Comparison of ENCODE assay signal across 8 cellular contexts in genomic region chr14:21475767-21476525, GRCh38. TPM values are rescaled to one million over a fixed set of nuclear protein-coding genes. Genes with fewer than 3 reads are reported as not detected.
DNase-seq lines count a peak whose midpoint lies in the region; ATAC-seq and TF ChIP-seq lines count a peak whose summit lies in the region.

No MANE protein-coding gene starts in this region.

- peaks cover 21% of the 10 kb centered on the region for H3K36me3 Mint-ChIP-seq in activated CD4-positive, alpha-beta T cell treated with anti-CD3 and anti-CD28 coated beads for 36 hours (ENCODE audit: low read depth)
- H3K36me3 Mint-ChIP-seq in activated naive CD8-positive, alpha-beta T cell treated with anti-CD3 and anti-CD28 coated beads for 36 hours = peaks cover 11% of the 10 kb centered on the region

- H3K4me3 ChIP-seq in kidney epithelial cell (ENCODE audit: low read depth, low read length) (peak overlapping the region; percentile 100), thoracic aorta (peak overlapping the region; percentile 99)

- H3K4me1 Mint-ChIP-seq in activated CD4-positive, alpha-beta T cell treated with anti-CD3 and anti-CD28 coated beads for 36 hours = peaks cover 22% of the 10 kb centered on the region
- H3K4me1 Mint-ChIP-seq in activated naive CD8-positive, alpha-beta T cell treated with anti-CD3 and anti-CD28 coated beads for 36 hours = peaks cover 21% of the 10 kb centered on the region

- intact Hi-C loops in activated CD4-positive, alpha-beta T cell treated with anti-CD3 and anti-CD28 coated beads for 36 hours (cut with DNase I, micrococcal nuclease) = loop anchor here in 1 of 2 experiments (1.0 to 5.0 kb wide), 5 partner anchors 39 to 1443 kb away; partner anchors contain the start of gene RBM23

- H3K27ac ChIP-seq in thoracic aorta = peak overlapping the region; percentile 69 to 82

- peak overlapping the region; percentile 100 for H3K27ac Mint-ChIP-seq in activated CD4-positive, alpha-beta T cell treated with anti-CD3 and anti-CD28 coated beads for 36 hours
- H3K27ac Mint-ChIP-seq in activated naive CD8-positive, alpha-beta T cell treated with anti-CD3 and anti-CD28 coated beads for 36 hours = peak overlapping the region; percentile 97

- H3K4me1 ChIP-seq in thoracic aorta (ENCODE audit: control insufficient read depth in 1 of 2, low read depth in 2 of 2) = peaks cover 17 to 23% of the 10 kb centered on the region in 2 donors

- H3K4me3 Mint-ChIP-seq in activated CD4-positive, alpha-beta T cell treated with anti-CD3 and anti-CD28 coated beads for 36 hours = peak overlapping the region; percentile 99
- peak overlapping the region; percentile 100 for H3K4me3 Mint-ChIP-seq in activated naive CD8-positive, alpha-beta T cell treated with anti-CD3 and anti-CD28 coated beads for 36 hours

- H3K27me3 Mint-ChIP-seq in activated CD4-positive, alpha-beta T cell treated with anti-CD3 and anti-CD28 coated beads for 36 hours = no peaks in the 10 kb centered on the region
- no peaks in the 10 kb centered on the region for H3K27me3 Mint-ChIP-seq in activated naive CD8-positive, alpha-beta T cell treated with anti-CD3 and anti-CD28 coated beads for 36 hours

- H3K9me3 Mint-ChIP-seq in activated CD4-positive, alpha-beta T cell treated with anti-CD3 and anti-CD28 coated beads for 36 hours (ENCODE audit: low read depth) = no peaks in the 10 kb centered on the region
- H3K9me3 Mint-ChIP-seq in activated naive CD8-positive, alpha-beta T cell treated with anti-CD3 and anti-CD28 coated beads for 36 hours = no peaks in the 10 kb centered on the region

- POLR2A ChIA-PET in activated CD4-positive, alpha-beta T cell treated with anti-CD3 and anti-CD28 coated beads for 36 hours (lab: Charles Lee) = interaction anchor here (0.9 to 2.5 kb wide), 4 partner anchors 20 to 37 kb away, joined by 3 to 15 read pairs (median 6); partner anchors contain the start of genes CHD8 and METTL3

- H3K36me3 ChIP-seq in kidney epithelial cell (ENCODE audit: control insufficient read depth, insufficient read depth, low read length) = no peaks in the 10 kb centered on the region
- peaks cover 4% of the 10 kb centered on the region for H3K36me3 ChIP-seq in thoracic aorta

- H3K27me3 ChIP-seq in kidney epithelial cell (ENCODE audit: control insufficient read depth, insufficient read depth, low read length) (no peaks in the 10 kb centered on the region), thoracic aorta (replicated peaks; ENCODE audit: insufficient read depth) (no peaks in the 10 kb centered on the region)

- CTCF ChIA-PET in activated CD4-positive, alpha-beta T cell treated with anti-CD3 and anti-CD28 coated beads for 36 hours (lab: Charles Lee) = interaction anchor here (0.6 to 6.3 kb wide), 15 partner anchors 11 to 165 kb away, joined by 3 to 38 read pairs (median 4); partner anchors contain the start of genes CHD8, METTL3 and SALL2

- no peaks in the 10 kb centered on the region for H3K9me3 ChIP-seq in thoracic aorta

- no peak for DNase-seq in activated CD4-positive, alpha-beta T cell treated with anti-CD3 and anti-CD28 coated beads for 36 hours
- DNase-seq in activated CD4-positive, alpha-beta T cell treated with anti-CD3 and anti-CD28 coated beads for 48 hours = no peak
- DNase-seq in activated naive CD8-positive, alpha-beta T cell treated with anti-CD3 and anti-CD28 coated beads for 36 hours = no peak
- DNase-seq in kidney epithelial cell (ENCODE audit: low read depth) (no peak), thoracic aorta (ENCODE audit: low spot score) (no peak), HK-2 (ENCODE audit: unreplicated experiment) (no peak)

- no peak for ATAC-seq in activated CD4-positive, alpha-beta T cell treated with anti-CD3 and anti-CD28 coated beads for 36 hours
- ATAC-seq in thoracic aorta (ENCODE audit: insufficient number of reproducible peaks, low FRiP score, low read depth) = no peak
- no peak for ATAC-seq in HG02642 (IDR thresholded peaks at IDR 0.05; ENCODE audit: poor library complexity, unreplicated experiment)
- no peak for ATAC-seq in GM21381 (IDR thresholded peaks at IDR 0.05; ENCODE audit: unreplicated experiment)

- TF ChIP-seq CTCF in kidney epithelial cell (IDR thresholded peaks at IDR 0.05; ENCODE audit: insufficient read depth, low read length, poor library complexity, severe bottlenecking) (no peak), thoracic aorta (IDR thresholded peaks at IDR 0.05) (no peak)

RNA-seq across cellular contexts. Expression of gene RAB2B, which starts 0.8 kb away (rescaled TPM):
- 10 to 100 TPM; 21.2 to 22.0 TPM for total RNA-seq in activated CD4-positive, alpha-beta T cell treated with anti-CD3 and anti-CD28 coated beads for 36 hours
- total RNA-seq in activated naive CD8-positive, alpha-beta T cell treated with anti-CD3 and anti-CD28 coated beads for 36 hours = 10 to 100 TPM; 17.3 to 21.0 TPM
- 27.5 and 29.5 TPM in 2 replicates for total RNA-seq in kidney epithelial cell
- 10 to 100 TPM; 19.2 to 29.3 TPM for total RNA-seq in thoracic aorta

RNA-seq across cellular contexts. Expression of gene TOX4, which starts 1.0 kb away (rescaled TPM):
- total RNA-seq in activated CD4-positive, alpha-beta T cell treated with anti-CD3 and anti-CD28 coated beads for 36 hours = 10 to 100 TPM; 79.5 to 85.6 TPM
- 10 to 100 TPM; 76.5 to 78.0 TPM for total RNA-seq in activated naive CD8-positive, alpha-beta T cell treated with anti-CD3 and anti-CD28 coated beads for 36 hours
- 67.4 and 84.5 TPM in 2 replicates for total RNA-seq in kidney epithelial cell
- 10 to 100 TPM; 34.5 to 54.7 TPM for total RNA-seq in thoracic aorta

RNA-seq across cellular contexts. Expression of gene CHD8, which starts 20.0 kb away (rescaled TPM):
- 100 to 1,000 TPM in 1 of 2 experiments, 10 to 100 TPM in 1; 84.3 to 104 TPM for total RNA-seq in activated CD4-positive, alpha-beta T cell treated with anti-CD3 and anti-CD28 coated beads for 36 hours
- 10 to 100 TPM; 78.5 to 86.2 TPM for total RNA-seq in activated naive CD8-positive, alpha-beta T cell treated with anti-CD3 and anti-CD28 coated beads for 36 hours
- total RNA-seq in kidney epithelial cell (60.6 and 88.7 TPM in 2 replicates), thoracic aorta (10 to 100 TPM; 50.5 to 77.2 TPM)

RNA-seq across cellular contexts. Expression of gene METTL3, which starts 35.2 kb away (rescaled TPM):
- 10 to 100 TPM; 64.0 to 67.4 TPM for total RNA-seq in activated CD4-positive, alpha-beta T cell treated with anti-CD3 and anti-CD28 coated beads for 36 hours
- 10 to 100 TPM; 52.2 to 54.2 TPM for total RNA-seq in activated naive CD8-positive, alpha-beta T cell treated with anti-CD3 and anti-CD28 coated beads for 36 hours
- total RNA-seq in kidney epithelial cell (37.7 and 40.4 TPM in 2 replicates), thoracic aorta (10 to 100 TPM; 54.8 to 62.4 TPM)

RNA-seq across cellular contexts. Expression of gene SALL2, which starts 50.2 kb away (rescaled TPM):
- 1 to 10 TPM; 5.5 to 6.3 TPM for total RNA-seq in activated CD4-positive, alpha-beta T cell treated with anti-CD3 and anti-CD28 coated beads for 36 hours
- total RNA-seq in activated naive CD8-positive, alpha-beta T cell treated with anti-CD3 and anti-CD28 coated beads for 36 hours = 1 to 10 TPM; 4.4 to 5.2 TPM
- total RNA-seq in kidney epithelial cell (14.2 and 17.1 TPM in 2 replicates), thoracic aorta (10 to 100 TPM in 1 of 2 donors, 1 to 10 TPM in 1; 4.9 to 11.3 TPM)
